ENCODE assay signal across 20 cellular contexts in genomic region chr7:42457663-42458062, GRCh38.
DNase-seq lines count a peak whose midpoint lies in the region; ATAC-seq, FAIRE-seq and TF ChIP-seq lines count a peak whose summit lies in the region.
"Had no signal": no experiment of that assay in that cellular context is flagged by ENCODE, and none has a peak within 500 bp of the region (broad histone marks: within the 10 kb centered on the region; RNA-seq: fewer than 3 reads in every experiment).

No MANE protein-coding gene starts in this region.

- POLR2A ChIA-PET in HepG2 (lab: Yijun Ruan, JAX) (no interaction called here), K562 (lab: Yijun Ruan, JAX) (no interaction called here)

- in situ Hi-C loops in HepG2 (cut with HindIII; ENCODE audit: extremely low pct_ligation_motif_present, low pct_unique_long_range_greater_than_20kb) (no loop called here), K562 (cut with MboI) (no loop called here)

- H2AFZ ChIP-seq in HepG2 (ENCODE audit: low read length) (no peak overlapping the region), K562 (ENCODE audit: low read depth, low read length) (no peak overlapping the region)

- no peaks in the 10 kb centered on the region for H3K9me3 Mint-ChIP-seq in endodermal cell
- H3K9me3 Mint-ChIP-seq: HFFc6 had no signal

- no peak for FAIRE-seq in HepG2 (lab: Jason Lieb, UNC)
- no peak for FAIRE-seq in K562 (lab: Jason Lieb, UNC)
- FAIRE-seq: G401.6, GM18507 had no signal

- no peaks in the 10 kb centered on the region for H3K79me2 ChIP-seq in HepG2 (ENCODE audit: insufficient read depth, low read length)
- no peaks in the 10 kb centered on the region for H3K79me2 ChIP-seq in K562 (ENCODE audit: control insufficient read depth, insufficient read depth, low read length)

- H3K4me1 ChIP-seq in HepG2 (ENCODE audit: insufficient read depth, low read length) (no peaks in the 10 kb centered on the region), right lobe of liver (no peaks in the 10 kb centered on the region), K562 (replicated peaks in 1 of 2; ENCODE audit: control insufficient read depth in 2 of 2, insufficient read depth in 2 of 2, low read length in 2 of 2) (no peaks in the 10 kb centered on the region), subcutaneous abdominal adipose tissue (ENCODE audit: control insufficient read depth in 5 of 5, insufficient read depth in 5 of 5, low read length in 5 of 5) (peaks cover 0 to 35% (median 25%) of the 10 kb centered on the region in 5 donors), endodermal cell (ENCODE audit: control insufficient read depth, insufficient read depth, low read length) (no peaks in the 10 kb centered on the region)
- H3K4me1 ChIP-seq: SJSA1 had no signal

- H3K4me1 Mint-ChIP-seq in endodermal cell: no peaks in the 10 kb centered on the region

- no peak overlapping the region for H3K4me2 ChIP-seq in HepG2 (ENCODE audit: low read depth, low read length)
- H3K4me2 ChIP-seq in K562 (ENCODE audit: insufficient read depth, low read length): no peak overlapping the region

- H4K20me1 ChIP-seq in HepG2 (ENCODE audit: insufficient read depth, low read length): no peaks in the 10 kb centered on the region
- no peaks in the 10 kb centered on the region; the same call in 1 of the 2 replicates for H4K20me1 ChIP-seq in K562 (replicated peaks; ENCODE audit: control insufficient read depth, insufficient read depth, low read length)

- H3K36me3 ChIP-seq in HepG2 (replicated peaks in 1 of 2; ENCODE audit: control insufficient read depth in 1 of 2, insufficient read depth in 2 of 2, low read length in 2 of 2) (no peaks in the 10 kb centered on the region), right lobe of liver (no peaks in the 10 kb centered on the region), K562 (ENCODE audit: control insufficient read depth, insufficient read depth, low read length) (no peaks in the 10 kb centered on the region), subcutaneous abdominal adipose tissue (ENCODE audit: control insufficient read depth in 5 of 5, insufficient read depth in 5 of 5, low read length in 5 of 5) (no peaks in the 10 kb centered on the region), endodermal cell (ENCODE audit: control insufficient read depth, insufficient read depth, low read length) (no peaks in the 10 kb centered on the region)
- H3K36me3 ChIP-seq: SJSA1 had no signal

- ATAC-seq in HepG2 (no peak), right lobe of liver (no peak), K562 (no peak), GM18505 (IDR thresholded peaks at IDR 0.05; ENCODE audit: unreplicated experiment) (no peak)

- TF ChIP-seq RAD21 in HepG2 (CRISPR knock-in tag; IDR thresholded peaks at IDR 0.05) (no peak), K562 (CRISPR knock-in tag; conservative IDR thresholded peaks at IDR 0.05 in 1 of 2, IDR thresholded peaks at IDR 0.05 in 1 of 2) (no peak)

- peaks cover 5% of the 10 kb centered on the region for H3K27me3 Mint-ChIP-seq in endodermal cell (ENCODE audit: insufficient read depth)

- H3K9me1 ChIP-seq in K562 (ENCODE audit: control insufficient read depth, insufficient read depth, low read length): no peaks in the 10 kb centered on the region

- no peaks in the 10 kb centered on the region for H3K36me3 Mint-ChIP-seq in endodermal cell (ENCODE audit: low read depth)
- H3K36me3 Mint-ChIP-seq: CD8-positive, alpha-beta memory T cell had no signal

- TF ChIP-seq EP300 in HepG2 (IDR thresholded peaks at IDR 0.05; ENCODE audit: low read depth in 2 of 2, low read length in 2 of 2): no peak
- TF ChIP-seq EP300 in HepG2 (CRISPR knock-in tag; IDR thresholded peaks at IDR 0.05; ENCODE audit: borderline replicate concordance): no peak
- TF ChIP-seq EP300 in K562 (IDR thresholded peaks at IDR 0.05; ENCODE audit: low read length): no peak

- H3K4me3 Mint-ChIP-seq in endodermal cell: no peak overlapping the region
- H3K4me3 Mint-ChIP-seq: CD8-positive, alpha-beta memory T cell; HFFc6 had no signal

- TF ChIP-seq POLR2A in HepG2 (IDR thresholded peaks at IDR 0.05; ENCODE audit: insufficient read depth in 1 of 2, low read depth in 2 of 2, low read length in 2 of 2) (no peak), right lobe of liver (IDR thresholded peaks at IDR 0.05) (no peak), K562 (conservative IDR thresholded peaks at IDR 0.05) (no peak), GM18505 (IDR thresholded peaks at IDR 0.05; ENCODE audit: borderline replicate concordance, extremely low read depth, insufficient read depth, insufficient read length) (no peak)

- intact Hi-C loops in HepG2 (cut with micrococcal nuclease; ENCODE audit: unreplicated experiment) (no loop called here), right lobe of liver (cut with DNase I) (no loop called here), K562 (cut with micrococcal nuclease) (no loop called here)

- H3K9me3 ChIP-seq in HepG2 (ENCODE audit: low read length) (no peaks in the 10 kb centered on the region), right lobe of liver (no peaks in the 10 kb centered on the region), K562 (replicated peaks; ENCODE audit: control insufficient read depth, insufficient read depth, low read depth, low read length) (no peaks in the 10 kb centered on the region), subcutaneous abdominal adipose tissue (ENCODE audit: control insufficient read depth in 5 of 5, low read length in 5 of 5) (no peaks in the 10 kb centered on the region), endodermal cell (ENCODE audit: control insufficient read depth, low read length) (no peaks in the 10 kb centered on the region)
- H3K9me3 ChIP-seq: SJSA1 had no signal

- WGBS in HepG2 (ENCODE audit: low lambda C conversion rate): 26% methylated on average over 3 of the region's 3 CpGs
- 49% methylated on average over 3 of the region's 3 CpGs for WGBS in right lobe of liver (ENCODE audit: insufficient coverage, low coverage, low lambda C conversion rate, missing lambda C conversion rate)
- 0% methylated on average over 3 of the region's 3 CpGs for WGBS in K562 (ENCODE audit: insufficient coverage, low coverage, missing lambda C conversion rate)
- WGBS in endodermal cell (ENCODE audit: insufficient coverage in 1 of 2, insufficient read length in 1 of 2), 2 experiments: 83 to 90% methylated on average over 3 of the region's 3 CpGs

- H3K9ac ChIP-seq in HepG2 (ENCODE audit: insufficient read depth, low read depth, low read length): no peak overlapping the region
- H3K9ac ChIP-seq in K562 (ENCODE audit: insufficient read depth in 1 of 2, low read depth in 2 of 2, low read length in 2 of 2): no peak overlapping the region
- H3K9ac ChIP-seq in subcutaneous abdominal adipose tissue (ENCODE audit: low read length in 5 of 5): no peak overlapping the region
- no peak overlapping the region for H3K9ac ChIP-seq in endodermal cell (ENCODE audit: extremely low read depth, low read length, poor library complexity, severe bottlenecking)

- CTCF ChIA-PET in HepG2 (lab: Yijun Ruan, JAX; ENCODE audit: low intra/inter-chr PET ratio, low total read pairs): no interaction called here
- CTCF ChIA-PET in K562 (lab: Yijun Ruan, JAX; ENCODE audit: low intra/inter-chr PET ratio): no interaction called here

- no peak overlapping the region for H3K27ac ChIP-seq in HepG2 (ENCODE audit: extremely low read length, insufficient read depth, low read length)
- no peak overlapping the region for H3K27ac ChIP-seq in right lobe of liver
- no peak overlapping the region for H3K27ac ChIP-seq in K562 (ENCODE audit: extremely low read depth, low read depth, low read length)
- H3K27ac ChIP-seq in subcutaneous abdominal adipose tissue (ENCODE audit: low read depth, low read length): peak overlapping the region; percentile 55
- H3K27ac ChIP-seq in endodermal cell (ENCODE audit: low read depth, low read length): no peak overlapping the region
- H3K27ac ChIP-seq: 22Rv1, SJSA1 had no signal

- H3K27me3 ChIP-seq in HepG2 (ENCODE audit: control insufficient read depth in 1 of 2, insufficient read depth in 2 of 2, low read length in 2 of 2): no peaks in the 10 kb centered on the region; a peak in 2 of 5 replicates
- H3K27me3 ChIP-seq in right lobe of liver: no peaks in the 10 kb centered on the region
- H3K27me3 ChIP-seq in K562 (ENCODE audit: control insufficient read depth in 2 of 2, insufficient read depth in 2 of 2, low read length in 2 of 2): peaks cover 0 to 4% of the 10 kb centered on the region in 2 experiments; a peak in 1 of 5 replicates
- no peaks in the 10 kb centered on the region for H3K27me3 ChIP-seq in subcutaneous abdominal adipose tissue (ENCODE audit: control insufficient read depth in 5 of 5, insufficient read depth in 4 of 5, low read length in 5 of 5)
- no peaks in the 10 kb centered on the region for H3K27me3 ChIP-seq in endodermal cell (ENCODE audit: control insufficient read depth, insufficient read depth, low read length, poor library complexity, severe bottlenecking)
- H3K27me3 ChIP-seq: SJSA1 had no signal

- TF ChIP-seq CTCF in HepG2 (CRISPR knock-in tag; IDR thresholded peaks at IDR 0.05) (no peak), right lobe of liver (IDR thresholded peaks at IDR 0.05) (no peak), K562 (IDR thresholded peaks at IDR 0.05 in 2 of 3, conservative IDR thresholded peaks at IDR 0.05 in 1 of 3; ENCODE audit: insufficient read depth in 2 of 3, low read depth in 1 of 3, low read length in 3 of 3) (no peak), endodermal cell (conservative IDR thresholded peaks at IDR 0.05) (no peak)

- DNase-seq in HepG2 (ENCODE audit: low spot score): no peak
- no peak for DNase-seq in right lobe of liver
- DNase-seq in K562 (ENCODE audit: extremely low read depth in 1 of 4, low spot score in 3 of 4): no peak
- DNase-seq in myocyte (ENCODE audit: low read depth): peak; percentile 27
- no peak for DNase-seq in NCI-H1436 treated with DMSO at 0.1 percent for 48 hours (lab: John Stamatoyannopoulos, UW)
- DNase-seq in endodermal cell: no peak
- DNase-seq: CD8-positive, alpha-beta memory T cell; DMS79 treated with DMSO at 0.1 percent for 48 hours; HFFc6; NCI-H1417; NCI-H1930; NCI-H2171; NCI-H446 treated with DMSO at 0.1 percent for 48 hours; NCI-H774 had no signal

- H3K4me3 ChIP-seq in HepG2 (replicated peaks in 1 of 3; ENCODE audit: insufficient read depth in 1 of 3, low read depth in 2 of 3, low read length in 3 of 3) (no peak overlapping the region), right lobe of liver (no peak overlapping the region), K562 (no peak overlapping the region), subcutaneous abdominal adipose tissue (ENCODE audit: low read depth in 1 of 5, low read length in 5 of 5) (no peak overlapping the region), endodermal cell (ENCODE audit: low read length) (no peak overlapping the region)
- H3K4me3 ChIP-seq: SJSA1 had no signal

- BruUV-seq in HepG2 (replicated peaks; lab: Mats Ljungman, UMichigan) (no TSS peak), K562 (replicated peaks; lab: Mats Ljungman, UMichigan) (no TSS peak)

- no peak overlapping the region for H3K27ac Mint-ChIP-seq in endodermal cell
- H3K27ac Mint-ChIP-seq: CD8-positive, alpha-beta memory T cell; HFFc6 had no signal

TF ChIP-seq in HepG2, 621 proteins besides CTCF, POLR2A, EP300 and RAD21 (continues in another document):
- TF ChIP-seq CREB1 (IDR thresholded peaks at IDR 0.05) (peak; percentile 26; the same call in 1 of the 2 replicates), CREB1 (CRISPR knock-in tag; IDR thresholded peaks at IDR 0.05) (no peak)

TF ChIP-seq in K562, 482 proteins besides CTCF, POLR2A, EP300 and RAD21 (continues in another document):
- TF ChIP-seq ATF7 (IDR thresholded peaks at IDR 0.05) (0 out of 2 replicates have a peak, but pooled peaks have one; percentile 13), YBX1 (IDR thresholded peaks at IDR 0.05) (no peak)
